22 cellular contexts compared by ENCODE assay signal in genomic region chr13:77740931-77741586, GRCh38. TPM values are rescaled to one million over a fixed set of nuclear protein-coding genes. Genes with fewer than 3 reads are reported as not detected.
DNase-seq lines count a peak whose midpoint lies in the region; ATAC-seq and TF ChIP-seq lines count a peak whose summit lies in the region.
"Had no signal": no experiment of that assay in that cellular context is flagged by ENCODE, and none has a peak within 500 bp of the region (broad histone marks: within the 10 kb centered on the region; RNA-seq: fewer than 3 reads in every experiment).

No MANE protein-coding gene starts in this region.

- intact Hi-C loops in A673 (cut with micrococcal nuclease; ENCODE audit: unreplicated experiment), result no loop called here

- no peak overlapping the region for H3K27ac Mint-ChIP-seq in neural crest cell (ENCODE audit: unreplicated experiment)
- H3K27ac Mint-ChIP-seq: activated naive CD8-positive, alpha-beta T cell treated with anti-CD3 and anti-CD28 coated beads, Interleukin-2, amount 50 U/mL, for 24 hours; CD14-positive monocyte; progenitor cell of endocrine pancreas had no signal

- no peak for TF ChIP-seq CTCF in A673 (conservative IDR thresholded peaks at IDR 0.05; ENCODE audit: low read depth, low read length)
- no peak for TF ChIP-seq CTCF in neural crest cell (conservative IDR thresholded peaks at IDR 0.05)

- H3K27me3 ChIP-seq in A673 (replicated peaks; ENCODE audit: insufficient read depth, low read depth, low read length, poor library complexity), result no peaks in the 10 kb centered on the region
- H3K27me3 ChIP-seq: esophagus muscularis mucosa, heart left ventricle, uterus had no signal

- peak overlapping the region; percentile 28 for H3K27ac ChIP-seq in A673 (ENCODE audit: low read depth, low read length, poor library complexity, severe bottlenecking)
- H3K27ac ChIP-seq: esophagus muscularis mucosa, heart left ventricle, skin epidermis, uterus had no signal

- ATAC-seq in GM21515 (IDR thresholded peaks at IDR 0.05; ENCODE audit: unreplicated experiment) (no peak), GM21576 (IDR thresholded peaks at IDR 0.05; ENCODE audit: unreplicated experiment) (no peak)
- ATAC-seq: activated naive CD8-positive, alpha-beta T cell treated with anti-CD3 and anti-CD28 coated beads, Interleukin-2, amount 50 U/mL, for 24 hours; HCT116; heart left ventricle had no signal

- H3K4me3 Mint-ChIP-seq in neural crest cell, result peak overlapping the region; percentile 3
- H3K4me3 Mint-ChIP-seq: activated naive CD8-positive, alpha-beta T cell treated with anti-CD3 and anti-CD28 coated beads, Interleukin-2, amount 50 U/mL, for 24 hours; CD14-positive monocyte; naive B cell had no signal

- no peaks in the 10 kb centered on the region for H3K27me3 Mint-ChIP-seq in neural crest cell (ENCODE audit: low read depth)
- H3K27me3 Mint-ChIP-seq: activated naive CD8-positive, alpha-beta T cell treated with anti-CD3 and anti-CD28 coated beads, Interleukin-2, amount 50 U/mL, for 24 hours; naive B cell; progenitor cell of endocrine pancreas had no signal

- peaks cover 31% of the 10 kb centered on the region for H3K4me1 Mint-ChIP-seq in neural crest cell
- H3K4me1 Mint-ChIP-seq: CD14-positive monocyte, naive B cell had no signal

- no peaks in the 10 kb centered on the region for H3K9me3 ChIP-seq in A673 (ENCODE audit: low read depth, low read length, poor library complexity, severe bottlenecking)
- H3K9me3 ChIP-seq: esophagus muscularis mucosa, heart left ventricle, uterus had no signal

- CTCF ChIA-PET in A673 (lab: Charles Lee), result no interaction called here

- in situ Hi-C loops in SK-MEL-5 (cut with HindIII; ENCODE audit: low pct_unique_long_range_greater_than_20kb, low sequenced_read_pairs), result loop anchor here (25.0 kb wide), 1 partner anchor 154 kb away; no protein-coding TSS in a partner anchor

- POLR2A ChIA-PET in A673 (lab: Charles Lee; ENCODE audit: low non-redundant PET), result no interaction called here

- no peak overlapping the region for H3K4me3 ChIP-seq in A673 (ENCODE audit: low read depth, low read length, poor library complexity, severe bottlenecking)
- H3K4me3 ChIP-seq: esophagus muscularis mucosa, heart left ventricle, skin epidermis, uterus had no signal

- peaks cover 1% of the 10 kb centered on the region for H3K36me3 Mint-ChIP-seq in neural crest cell (ENCODE audit: low read depth)

- H3K9me3 Mint-ChIP-seq in neural crest cell, result no peaks in the 10 kb centered on the region
- H3K9me3 Mint-ChIP-seq: activated naive CD8-positive, alpha-beta T cell treated with anti-CD3 and anti-CD28 coated beads, Interleukin-2, amount 50 U/mL, for 24 hours; CD14-positive monocyte; naive B cell had no signal

- H3K4me1 ChIP-seq in A673 (ENCODE audit: insufficient read depth, low read length, poor library complexity, severe bottlenecking), result peaks cover 72% of the 10 kb centered on the region
- H3K4me1 ChIP-seq: esophagus muscularis mucosa, uterus had no signal

- BruUV-seq in A673 (replicated peaks; lab: Mats Ljungman, UMichigan), result no TSS peak

- DNase-seq in A673 (ENCODE audit: low spot score) (no peak), SK-MEL-5 (ENCODE audit: low read depth, low spot score) (peak; percentile 98), foreskin melanocyte (peak; percentile 91), neural crest cell (ENCODE audit: low read depth, low spot score) (no peak), NCI-H1092 treated with DMSO at 0.1 percent for 48 hours (lab: John Stamatoyannopoulos, UW) (no peak)
- no peak for DNase-seq in stimulated activated CD4-positive, alpha-beta T cell treated with anti-CD3 and anti-CD28 coated beads, Interleukin-15, amount 100 ng/mL, for 24 hours
- DNase-seq: activated CD4-positive, alpha-beta T cell treated with anti-CD3 and anti-CD28 coated beads for 48 hours; activated naive CD8-positive, alpha-beta T cell treated with anti-CD3 and anti-CD28 coated beads, Interleukin-2, amount 50 U/mL, for 24 hours; DMS53; heart left ventricle; naive B cell; NCI-H187 treated with DMSO at 0.1 percent for 48 hours; stimulated activated CD4-positive, alpha-beta T cell treated with anti-CD3 and anti-CD28 coated beads, Interleukin-4, amount 100 ng/mL, for 1 hour; SW 1271; uterus had no signal

- H3K36me3 ChIP-seq in A673 (ENCODE audit: insufficient read depth, low read length, poor library complexity, severe bottlenecking), result peaks cover 81% of the 10 kb centered on the region
- H3K36me3 ChIP-seq: uterus had no signal

RNA-seq across cellular contexts. Expression of gene SLAIN1, which starts 43.6 kb away (rescaled TPM):
- total RNA-seq in A673 (2021) (267 and 314 TPM in 2 replicates), neural crest cell (38.7 and 43.3 TPM in 2 replicates)
- total RNA-seq in SK-MEL-5 (2014; rRNA removed; shearing (Covaris generic)), result 61.6 and 73.2 TPM in 2 replicates
- polyA plus RNA-seq in SK-MEL-5 (2015; cell fraction: cytosol; rRNA removed), result 30.3 and 36.2 TPM in 2 replicates
- 13.7 and 19.0 TPM in 2 replicates for polyA plus RNA-seq in SK-MEL-5 (2015; cell fraction: nucleus; rRNA removed)

Comparison
In these comparisons a context has a peak if more than half of its experiments do, and no peak if none do; other contexts are left out.
1. DNase-seq: peak in SK-MEL-5 (single experiment) and foreskin melanocyte (single experiment); none in A673 (single experiment), neural crest cell (single experiment), stimulated activated CD4-positive, alpha-beta T cell treated with anti-CD3 and anti-CD28 coated beads, Interleukin-15, amount 100 ng/mL, for 24 hours (single experiment) and NCI-H1092 treated with DMSO at 0.1 percent for 48 hours (single experiment).